In genomic region chr17:70767102-70767701, GRCh38 we compare ENCODE assay signal across 8 cellular contexts.
DNase-seq lines count a peak whose midpoint lies in the region; ATAC-seq, FAIRE-seq and TF ChIP-seq lines count a peak whose summit lies in the region.

No MANE protein-coding gene starts in this region.

- no peak overlapping the region for H2BK15ac ChIP-seq in H1 (ENCODE audit: low read length)

- intact Hi-C loops in heart left ventricle (cut with DNase I), result loop anchor here in 5 of 10 donors (2.0 to 10.0 kb wide), 6 partner anchors 695 to 1778 kb away; no protein-coding TSS in a partner anchor
- intact Hi-C loops in right cardiac atrium (cut with DNase I), result loop anchor here in 1 of 4 donors (10.0 kb wide), 1 partner anchor 698 kb away; no protein-coding TSS in a partner anchor

- no peaks in the 10 kb centered on the region for H3K79me1 ChIP-seq in H1 (ENCODE audit: low read depth, low read length)

- TF ChIP-seq EP300 in H1 (IDR thresholded peaks at IDR 0.05; ENCODE audit: borderline replicate concordance in 1 of 2, low read depth in 2 of 2, low read length in 2 of 2), result no peak

- POLR2A ChIA-PET in H1 (lab: Charles Lee; ENCODE audit: partially characterized antibody), result interaction anchor here (0.7 kb wide), 1 partner anchor 107 kb away, joined by 3 read pairs; no protein-coding TSS in a partner anchor

- no peak overlapping the region for H3K14ac ChIP-seq in H1 (ENCODE audit: insufficient read length)

- DNase-seq in heart left ventricle (no peak), right cardiac atrium (no peak), NCI-H345 (lab: John Stamatoyannopoulos, UW) (peak; percentile 36), H1 (ENCODE audit: low read depth in 1 of 2, low spot score in 2 of 2) (no peak), non-pigmented ciliary epithelial cell (ENCODE audit: low read depth) (peak; percentile 15), dedifferentiated amniotic fluid mesenchymal stem cell (ENCODE audit: extremely low spot score) (no peak)
- no peak for DNase-seq in activated effector memory CD4-positive, alpha-beta T cell treated with Interleukin-2 at 50 U/mL for 16 hours
- no peak for DNase-seq in stimulated activated naive CD4-positive, alpha-beta T cell treated with Interleukin-2 at 50 U/mL for 16 hours (lab: John Stamatoyannopoulos, UW)

- H3K18ac ChIP-seq in H1 (ENCODE audit: extremely low read depth, low read length), result no peak overlapping the region

- no peak overlapping the region for H2BK12ac ChIP-seq in H1 (ENCODE audit: low read depth, low read length)

- no peak overlapping the region for H3K9ac ChIP-seq in H1 (replicated peaks in 1 of 4; ENCODE audit: extremely low read depth in 1 of 4, low read depth in 3 of 4, low read length in 3 of 4)

- no peaks in the 10 kb centered on the region for H3K27me3 ChIP-seq in heart left ventricle
- no peaks in the 10 kb centered on the region for H3K27me3 ChIP-seq in right cardiac atrium (ENCODE audit: control insufficient read depth, insufficient read depth)
- H3K27me3 ChIP-seq in H1 (replicated peaks in 1 of 4; ENCODE audit: control insufficient read depth in 3 of 4, extremely low read depth in 1 of 4, insufficient read depth in 3 of 4, low read length in 3 of 4), result no peaks in the 10 kb centered on the region

- 54 to 62% (median 58%) methylated on average over 2 of the region's 2 CpGs for WGBS in heart left ventricle, 4 donors
- 44% methylated on average over 2 of the region's 2 CpGs for WGBS in right cardiac atrium
- WGBS in H1 (ENCODE audit: extremely low coverage in 1 of 2, insufficient coverage in 1 of 2, insufficient read length in 1 of 2, insufficient replicate concordance in 2 of 2, low coverage in 1 of 2, low lambda C conversion rate in 2 of 2, missing lambda C conversion rate in 1 of 2), 2 experiments, result 47% methylated on average over 2 of the region's 2 CpGs; no CpG with 5 or more reads in 1 of the 2 experiments

- CTCF ChIA-PET in H1 (lab: Charles Lee; ENCODE audit: partially characterized antibody), result interaction anchor here (0.6 to 3.0 kb wide), 63 partner anchors 8 to 1768 kb away, joined by 3 to 32 read pairs (median 3); no protein-coding TSS in a partner anchor

- no peaks in the 10 kb centered on the region for H3K79me2 ChIP-seq in H1 (ENCODE audit: control insufficient read depth in 1 of 2, insufficient read depth in 2 of 2, low read length in 2 of 2)

- H2BK20ac ChIP-seq in H1 (ENCODE audit: low read length), result no peak overlapping the region

- no peak overlapping the region for H4K91ac ChIP-seq in H1 (replicated peaks; ENCODE audit: insufficient read length, low read length)

- peak; percentile 28 for FAIRE-seq in H1 (lab: Jason Lieb, UNC)

- H4K8ac ChIP-seq in H1 (ENCODE audit: extremely low read depth, insufficient read depth, low read length), result no peak overlapping the region

- H2BK5ac ChIP-seq in H1 (ENCODE audit: low read depth, low read length), result no peak overlapping the region

- H4K5ac ChIP-seq in H1 (ENCODE audit: insufficient read length, low read depth, low read length), result no peak overlapping the region

- no peak overlapping the region for H3K4me2 ChIP-seq in H1 (ENCODE audit: insufficient read depth in 1 of 2, low read depth in 2 of 2, low read length in 2 of 2)

- H3K27ac ChIP-seq in heart left ventricle (no peak overlapping the region), right cardiac atrium (ENCODE audit: low read length) (no peak overlapping the region), H1 (ENCODE audit: low read depth, low read length) (no peak overlapping the region)

- H3K4me3 ChIP-seq in heart left ventricle (no peak overlapping the region), right cardiac atrium (ENCODE audit: low read length) (no peak overlapping the region), H1 (ENCODE audit: extremely low read depth in 1 of 4, insufficient read depth in 2 of 4, low read depth in 3 of 4, low read length in 4 of 4) (no peak overlapping the region)

- TF ChIP-seq CTCF in heart left ventricle (IDR thresholded peaks at IDR 0.05) (peak in 10 of 12 donors; percentile 41 to 64 (median 49)), H1 (IDR thresholded peaks at IDR 0.05; ENCODE audit: control extremely low read depth in 1 of 3, insufficient read depth in 1 of 3, low read depth in 1 of 3, low read length in 3 of 3) (peak in 2 of 3 experiments; percentile 54 to 61; a peak in 3 of 4 replicates)

- no peak overlapping the region for H3K23ac ChIP-seq in H1 (ENCODE audit: insufficient read length)

- H3K4me1 ChIP-seq in heart left ventricle (no peaks in the 10 kb centered on the region), right cardiac atrium (ENCODE audit: control insufficient read depth, insufficient read depth, low read length) (no peaks in the 10 kb centered on the region), H1 (replicated peaks in 1 of 4; ENCODE audit: control insufficient read depth in 3 of 4, insufficient read depth in 4 of 4, low read length in 3 of 4) (no peaks in the 10 kb centered on the region)

- ATAC-seq in heart left ventricle (no peak), right cardiac atrium (no peak)

- H3K23me2 ChIP-seq in H1 (ENCODE audit: low read depth, low read length), result no peaks in the 10 kb centered on the region

- H2BK120ac ChIP-seq in H1 (replicated peaks; ENCODE audit: low read depth, low read length), result no peak overlapping the region

- no peak overlapping the region for H2AFZ ChIP-seq in H1 (ENCODE audit: low read length)

- H3K56ac ChIP-seq in H1 (replicated peaks; ENCODE audit: insufficient read length, low read depth, low read length), result no peak overlapping the region

- H3K9me3 ChIP-seq in heart left ventricle (no peaks in the 10 kb centered on the region), right cardiac atrium (ENCODE audit: control insufficient read depth, low read length) (no peaks in the 10 kb centered on the region), H1 (ENCODE audit: insufficient read depth in 2 of 2, low read depth in 1 of 2, low read length in 1 of 2) (no peaks in the 10 kb centered on the region)

- no peak overlapping the region for H2AK5ac ChIP-seq in H1 (ENCODE audit: low read depth, low read length)

- TF ChIP-seq POLR2A in heart left ventricle (IDR thresholded peaks at IDR 0.05) (no peak), H1 (IDR thresholded peaks at IDR 0.05; ENCODE audit: control extremely low read depth in 1 of 2, low read depth in 2 of 2, low read length in 2 of 2) (no peak)

- H3K36me3 ChIP-seq in heart left ventricle, result no peaks in the 10 kb centered on the region
- no peaks in the 10 kb centered on the region for H3K36me3 ChIP-seq in H1 (ENCODE audit: control insufficient read depth in 2 of 4, insufficient read depth in 4 of 4, low read length in 3 of 4)

- TF ChIP-seq RAD21 in H1 (IDR thresholded peaks at IDR 0.05 in 1 of 2, conservative IDR thresholded peaks at IDR 0.05 in 1 of 2; ENCODE audit: low read depth in 2 of 2, low read length in 2 of 2), result peak; percentile 84 to 91

- H3K4ac ChIP-seq in H1 (replicated peaks; ENCODE audit: insufficient read length, low read depth, low read length), result no peak overlapping the region

- H4K20me1 ChIP-seq in H1 (replicated peaks in 1 of 2; ENCODE audit: control insufficient read depth in 1 of 2, insufficient read depth in 2 of 2, low read length in 2 of 2), result no peaks in the 10 kb centered on the region

TF ChIP-seq in H1, 55 proteins besides CTCF, POLR2A, EP300 and RAD21:
- TF ChIP-seq ATF2 (IDR thresholded peaks at IDR 0.05; ENCODE audit: low read length), result no peak
- peak; percentile 43; the same call in 1 of the 2 replicates for TF ChIP-seq TEAD4 (IDR thresholded peaks at IDR 0.05; ENCODE audit: low read depth, low read length)

Comparison
In these comparisons a context has a peak if more than half of its experiments do, and no peak if none do; other contexts are left out.
1. DNase-seq: peak in NCI-H345 (single experiment) and non-pigmented ciliary epithelial cell (single experiment); none in heart left ventricle (0 of 5), right cardiac atrium (0 of 3), H1 (0 of 2), activated effector memory CD4-positive, alpha-beta T cell treated with Interleukin-2 at 50 U/mL for 16 hours (single experiment), stimulated activated naive CD4-positive, alpha-beta T cell treated with Interleukin-2 at 50 U/mL for 16 hours (single experiment) and dedifferentiated amniotic fluid mesenchymal stem cell (single experiment).